ENCODE assay signal across 1 cellular context in the genomic region with DNA sequence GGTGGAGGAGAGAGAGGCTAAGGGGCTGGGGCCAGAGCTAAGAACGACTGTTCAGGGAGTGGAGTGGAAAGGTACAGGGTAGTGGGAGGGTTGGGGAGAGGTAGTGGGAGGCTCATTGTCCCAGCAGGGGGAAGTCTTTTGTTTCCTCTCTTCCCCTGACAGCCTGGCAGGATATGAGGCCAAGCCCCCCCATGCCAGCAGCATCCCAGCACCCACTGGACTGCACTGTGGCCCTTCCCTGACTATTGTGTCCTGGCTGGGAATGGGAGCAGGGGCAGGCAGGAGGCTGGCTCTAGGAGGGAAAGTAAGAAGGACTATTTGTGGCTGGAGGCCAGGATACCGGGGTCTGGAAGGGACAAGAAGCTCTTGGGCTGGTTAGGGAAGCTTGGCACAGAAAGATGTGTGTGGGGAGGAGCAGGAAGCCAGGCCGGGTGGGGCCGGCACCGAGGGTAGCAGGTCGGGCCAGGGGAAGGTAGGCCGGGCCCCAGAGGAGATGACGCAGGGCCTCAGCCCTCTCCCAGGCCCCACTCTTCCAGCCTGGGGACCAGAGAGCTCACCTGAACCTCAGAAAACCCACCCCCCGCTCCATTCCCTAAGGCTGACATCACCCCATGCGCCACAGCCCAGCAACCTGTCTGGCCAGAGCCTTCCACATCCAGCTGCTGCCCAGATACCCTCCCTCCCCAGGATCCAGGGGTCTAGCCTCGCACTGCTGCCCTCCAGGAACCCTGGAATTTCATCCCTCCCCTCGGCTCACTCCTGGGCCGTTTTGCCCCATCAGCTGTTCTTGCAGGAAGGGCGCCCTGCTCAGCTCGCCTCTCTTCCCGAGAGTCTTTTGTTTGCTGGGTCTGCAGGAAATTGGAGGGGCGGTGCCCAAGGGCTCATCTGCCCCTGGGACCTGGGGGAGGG.
TF ChIP-seq lines count a peak whose summit lies in the region.

No MANE protein-coding gene starts in this region.

TF ChIP-seq in HEK293, 187 proteins besides CTCF, POLR2A, EP300 and RAD21 (continued from another document):
- TF ChIP-seq, protein P1, sequence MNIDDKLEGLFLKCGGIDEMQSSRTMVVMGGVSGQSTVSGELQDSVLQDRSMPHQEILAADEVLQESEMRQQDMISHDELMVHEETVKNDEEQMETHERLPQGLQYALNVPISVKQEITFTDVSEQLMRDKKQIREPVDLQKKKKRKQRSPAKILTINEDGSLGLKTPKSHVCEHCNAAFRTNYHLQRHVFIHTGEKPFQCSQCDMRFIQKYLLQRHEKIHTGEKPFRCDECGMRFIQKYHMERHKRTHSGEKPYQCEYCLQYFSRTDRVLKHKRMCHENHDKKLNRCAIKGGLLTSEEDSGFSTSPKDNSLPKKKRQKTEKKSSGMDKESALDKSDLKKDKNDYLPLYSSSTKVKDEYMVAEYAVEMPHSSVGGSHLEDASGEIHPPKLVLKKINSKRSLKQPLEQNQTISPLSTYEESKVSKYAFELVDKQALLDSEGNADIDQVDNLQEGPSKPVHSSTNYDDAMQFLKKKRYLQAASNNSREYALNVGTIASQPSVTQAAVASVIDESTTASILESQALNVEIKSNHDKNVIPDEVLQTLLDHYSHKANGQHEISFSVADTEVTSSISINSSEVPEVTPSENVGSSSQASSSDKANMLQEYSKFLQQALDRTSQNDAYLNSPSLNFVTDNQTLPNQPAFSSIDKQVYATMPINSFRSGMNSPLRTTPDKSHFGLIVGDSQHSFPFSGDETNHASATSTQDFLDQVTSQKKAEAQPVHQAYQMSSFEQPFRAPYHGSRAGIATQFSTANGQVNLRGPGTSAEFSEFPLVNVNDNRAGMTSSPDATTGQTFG (tag by site-specific recombination; IDR thresholded peaks at IDR 0.05; ENCODE audit: borderline replicate concordance): no peak
- no peak for TF ChIP-seq ZNF433 (tag by site-specific recombination; IDR thresholded peaks at IDR 0.05; ENCODE audit: low read depth)
- TF ChIP-seq, protein P2, sequence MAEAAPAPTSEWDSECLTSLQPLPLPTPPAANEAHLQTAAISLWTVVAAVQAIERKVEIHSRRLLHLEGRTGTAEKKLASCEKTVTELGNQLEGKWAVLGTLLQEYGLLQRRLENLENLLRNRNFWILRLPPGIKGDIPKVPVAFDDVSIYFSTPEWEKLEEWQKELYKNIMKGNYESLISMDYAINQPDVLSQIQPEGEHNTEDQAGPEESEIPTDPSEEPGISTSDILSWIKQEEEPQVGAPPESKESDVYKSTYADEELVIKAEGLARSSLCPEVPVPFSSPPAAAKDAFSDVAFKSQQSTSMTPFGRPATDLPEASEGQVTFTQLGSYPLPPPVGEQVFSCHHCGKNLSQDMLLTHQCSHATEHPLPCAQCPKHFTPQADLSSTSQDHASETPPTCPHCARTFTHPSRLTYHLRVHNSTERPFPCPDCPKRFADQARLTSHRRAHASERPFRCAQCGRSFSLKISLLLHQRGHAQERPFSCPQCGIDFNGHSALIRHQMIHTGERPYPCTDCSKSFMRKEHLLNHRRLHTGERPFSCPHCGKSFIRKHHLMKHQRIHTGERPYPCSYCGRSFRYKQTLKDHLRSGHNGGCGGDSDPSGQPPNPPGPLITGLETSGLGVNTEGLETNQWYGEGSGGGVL (tag by site-specific recombination; IDR thresholded peaks at IDR 0.05): peak; percentile 72
- TF ChIP-seq ZNF600 (tag by site-specific recombination; IDR thresholded peaks at IDR 0.05): peak; percentile 49; the same call in 1 of the 2 replicates
- TF ChIP-seq ZNF341 (tag by site-specific recombination; IDR thresholded peaks at IDR 0.05; ENCODE audit: low read depth): peak; percentile 65
- TF ChIP-seq ZNF311 (tag by site-specific recombination; IDR thresholded peaks at IDR 0.05; ENCODE audit: borderline replicate concordance): no peak
- peak; percentile 24; the same call in 1 of the 2 replicates for TF ChIP-seq KLF8 (tag by site-specific recombination; IDR thresholded peaks at IDR 0.05)
- TF ChIP-seq KLF9 (tag by site-specific recombination; IDR thresholded peaks at IDR 0.05; ENCODE audit: low read depth): 0 out of 2 replicates have a peak, but pooled peaks have one; percentile 25
- peak; percentile 41; the same call in 1 of the 2 replicates for TF ChIP-seq FEZF1 (tag by site-specific recombination; IDR thresholded peaks at IDR 0.05)
- TF ChIP-seq PRDM10 (tag by site-specific recombination; IDR thresholded peaks at IDR 0.05): peak; percentile 20; the same call in 1 of the 2 replicates
- no peak for TF ChIP-seq ZNF529 (tag by site-specific recombination; IDR thresholded peaks at IDR 0.05; ENCODE audit: insufficient replicate concordance)
- TF ChIP-seq SP3 (tag by site-specific recombination; IDR thresholded peaks at IDR 0.05): no peak; the same call in 1 of the 2 replicates
- peak; percentile 45; the same call in 1 of the 2 replicates for TF ChIP-seq WT1 (tag by site-specific recombination; IDR thresholded peaks at IDR 0.05)
- no peak for TF ChIP-seq ZNF366 (tag by site-specific recombination; conservative IDR thresholded peaks at IDR 0.05)
- TF ChIP-seq ZFP69B (tag by site-specific recombination; IDR thresholded peaks at IDR 0.05): 0 out of 2 replicates have a peak, but pooled peaks have one; percentile 43
- TF ChIP-seq OVOL3 (tag by site-specific recombination; IDR thresholded peaks at IDR 0.05): no peak
- TF ChIP-seq SP7 (tag by site-specific recombination; IDR thresholded peaks at IDR 0.05): 0 out of 2 replicates have a peak, but pooled peaks have one; percentile 6
- TF ChIP-seq EGR2 (tag by site-specific recombination; IDR thresholded peaks at IDR 0.05; ENCODE audit: low read depth): peak; percentile 60
- TF ChIP-seq ZNF677 (tag by site-specific recombination; IDR thresholded peaks at IDR 0.05): no peak
- peak; percentile 50 for TF ChIP-seq ZIC2 (tag by site-specific recombination; IDR thresholded peaks at IDR 0.05)
- no peak for TF ChIP-seq ZNF10 (tag by site-specific recombination; IDR thresholded peaks at IDR 0.05)
- TF ChIP-seq, protein P3, sequence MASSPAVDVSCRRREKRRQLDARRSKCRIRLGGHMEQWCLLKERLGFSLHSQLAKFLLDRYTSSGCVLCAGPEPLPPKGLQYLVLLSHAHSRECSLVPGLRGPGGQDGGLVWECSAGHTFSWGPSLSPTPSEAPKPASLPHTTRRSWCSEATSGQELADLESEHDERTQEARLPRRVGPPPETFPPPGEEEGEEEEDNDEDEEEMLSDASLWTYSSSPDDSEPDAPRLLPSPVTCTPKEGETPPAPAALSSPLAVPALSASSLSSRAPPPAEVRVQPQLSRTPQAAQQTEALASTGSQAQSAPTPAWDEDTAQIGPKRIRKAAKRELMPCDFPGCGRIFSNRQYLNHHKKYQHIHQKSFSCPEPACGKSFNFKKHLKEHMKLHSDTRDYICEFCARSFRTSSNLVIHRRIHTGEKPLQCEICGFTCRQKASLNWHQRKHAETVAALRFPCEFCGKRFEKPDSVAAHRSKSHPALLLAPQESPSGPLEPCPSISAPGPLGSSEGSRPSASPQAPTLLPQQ (tag by site-specific recombination; IDR thresholded peaks at IDR 0.05): peak; percentile 66
- TF ChIP-seq ZNF112 (tag by site-specific recombination; IDR thresholded peaks at IDR 0.05): no peak
